In genomic region chr4:139014391-139015268, GRCh38 we compare ENCODE assay signal across 1 cellular context.
TF ChIP-seq lines count a peak whose summit lies in the region.

No MANE protein-coding gene starts in this region.

TF ChIP-seq in WTC11, 78 proteins besides CTCF, POLR2A, EP300 and RAD21 (continued from another document):
- no peak for TF ChIP-seq USF2 (CRISPR knock-in tag; IDR thresholded peaks at IDR 0.05)
- no peak for TF ChIP-seq RELA (CRISPR knock-in tag; IDR thresholded peaks at IDR 0.05; ENCODE audit: borderline replicate concordance)
- TF ChIP-seq NFE2L1 (CRISPR knock-in tag; IDR thresholded peaks at IDR 0.05) = no peak
